Comparison of ENCODE assay signal across 20 cellular contexts in the genomic region with DNA sequence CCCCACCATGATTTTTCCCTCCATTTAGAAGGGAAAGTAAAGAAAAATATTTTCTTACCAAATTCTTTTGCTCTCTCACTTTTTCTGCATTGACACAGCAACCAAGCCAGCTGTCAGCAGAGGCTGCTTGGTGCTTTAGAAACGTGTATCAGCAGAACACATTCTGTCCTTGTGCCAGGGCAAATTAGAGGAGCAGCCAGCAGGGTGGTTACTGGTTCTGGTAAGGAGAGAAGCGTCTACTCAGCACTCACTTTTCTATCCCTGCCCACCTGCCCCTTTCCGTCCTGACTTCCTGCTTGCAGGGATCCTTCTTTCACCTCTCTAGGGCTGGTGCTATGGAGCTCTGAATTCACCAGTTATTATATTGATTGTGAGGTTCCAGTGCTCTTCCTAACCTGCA.
DNase-seq lines count a peak whose midpoint lies in the region; ATAC-seq and TF ChIP-seq lines count a peak whose summit lies in the region.
"Had no signal": no experiment of that assay in that cellular context is flagged by ENCODE, and none has a peak within 500 bp of the region (broad histone marks: within the 10 kb centered on the region; RNA-seq: fewer than 3 reads in every experiment).

No MANE protein-coding gene starts in this region.

- intact Hi-C loops in left ventricle myocardium inferior (cut with micrococcal nuclease) = no loop called here

- no peaks in the 10 kb centered on the region for H3K9me3 ChIP-seq in left ventricle myocardium inferior (replicated peaks)
- no peaks in the 10 kb centered on the region for H3K9me3 ChIP-seq in effector memory CD4-positive, alpha-beta T cell (ENCODE audit: control insufficient read depth, low read length)

- H3K27ac Mint-ChIP-seq in brain (peak overlapping the region in 3 of 5 experiments; percentile 23 to 44 (median 43)), osteocyte (ENCODE audit: unreplicated experiment) (peak overlapping the region; percentile 74)
- H3K27ac Mint-ChIP-seq: HFFc6 had no signal

- peak overlapping the region; percentile 77 for H3K27ac ChIP-seq in left ventricle myocardium inferior (replicated peaks)
- no peak overlapping the region for H3K27ac ChIP-seq in effector memory CD4-positive, alpha-beta T cell (ENCODE audit: insufficient read depth, low read length, poor library complexity, severe bottlenecking)
- H3K27ac ChIP-seq: SK-N-MC had no signal

- TF ChIP-seq CTCF in brain (conservative IDR thresholded peaks at IDR 0.05) (no peak), left ventricle myocardium inferior (IDR thresholded peaks at IDR 0.05; ENCODE audit: borderline replicate concordance) (peak; percentile 39), osteocyte (IDR thresholded peaks at IDR 0.05) (peak; percentile 37)

- peaks cover 27% of the 10 kb centered on the region for H3K4me1 Mint-ChIP-seq in brain
- peaks cover 19% of the 10 kb centered on the region for H3K4me1 Mint-ChIP-seq in osteocyte (ENCODE audit: unreplicated experiment)

- H3K27me3 Mint-ChIP-seq in brain = no peaks in the 10 kb centered on the region
- H3K27me3 Mint-ChIP-seq in osteocyte (ENCODE audit: unreplicated experiment) = no peaks in the 10 kb centered on the region

- H3K4me1 ChIP-seq in left ventricle myocardium inferior = peaks cover 10% of the 10 kb centered on the region
- H3K4me1 ChIP-seq in effector memory CD4-positive, alpha-beta T cell (ENCODE audit: control insufficient read depth, insufficient read depth, low read length, poor library complexity, severe bottlenecking) = no peaks in the 10 kb centered on the region

- peak overlapping the region; percentile 57 for H3K4me3 ChIP-seq in left ventricle myocardium inferior
- no peak overlapping the region for H3K4me3 ChIP-seq in effector memory CD4-positive, alpha-beta T cell (ENCODE audit: insufficient read depth, low read depth, low read length, poor library complexity, severe bottlenecking)
- H3K4me3 ChIP-seq: SK-N-MC had no signal

- H3K27me3 ChIP-seq in left ventricle myocardium inferior (ENCODE audit: low read depth) = no peaks in the 10 kb centered on the region
- no peaks in the 10 kb centered on the region for H3K27me3 ChIP-seq in effector memory CD4-positive, alpha-beta T cell (replicated peaks; ENCODE audit: control insufficient read depth, insufficient read depth, low read length, poor library complexity, severe bottlenecking)

- H3K36me3 Mint-ChIP-seq in brain (no peaks in the 10 kb centered on the region), osteocyte (ENCODE audit: unreplicated experiment) (no peaks in the 10 kb centered on the region)

- no peak for ATAC-seq in GM18909 (IDR thresholded peaks at IDR 0.05; ENCODE audit: poor library complexity, unreplicated experiment)

- DNase-seq in M059J (ENCODE audit: low read depth) (peak; percentile 13), left ventricle myocardium inferior (peak; percentile 35), osteocyte (ENCODE audit: extremely low spot score, unreplicated experiment) (no peak), kidney glomerular epithelial cell (lab: John Stamatoyannopoulos, UW) (no peak)
- no peak for DNase-seq in stimulated activated CD8-positive, alpha-beta memory T cell treated with anti-CD3 and anti-CD28 coated beads, Interleukin-4, amount 100 ng/mL, for 48 hours
- DNase-seq in effector memory CD4-positive, alpha-beta T cell = no peak
- DNase-seq: activated CD4-positive, alpha-beta T cell treated with anti-CD3 and anti-CD28 coated beads for 48 hours; activated CD8-positive, alpha-beta memory T cell treated with anti-CD3 and anti-CD28 coated beads, Interleukin-2, amount 50 U/mL, for 48 hours; activated gamma-delta T cell; amygdala; glutamatergic neuron; HFFc6; kidney; NCI-H187; occipital lobe; stimulated activated CD4-positive, alpha-beta T cell treated with anti-CD3 and anti-CD28 coated beads, Interleukin-2, amount 100 ng/mL, for 48 hours; T-helper 9 cell had no signal

- H3K4me3 Mint-ChIP-seq in brain = peak overlapping the region in 2 of 5 experiments; percentile 24 to 34
- no peak overlapping the region for H3K4me3 Mint-ChIP-seq in osteocyte (ENCODE audit: unreplicated experiment)
- H3K4me3 Mint-ChIP-seq: HFFc6 had no signal

- no peaks in the 10 kb centered on the region for H3K9me3 Mint-ChIP-seq in brain
- no peaks in the 10 kb centered on the region for H3K9me3 Mint-ChIP-seq in osteocyte (ENCODE audit: unreplicated experiment)

- no peaks in the 10 kb centered on the region for H3K36me3 ChIP-seq in left ventricle myocardium inferior
- no peaks in the 10 kb centered on the region for H3K36me3 ChIP-seq in effector memory CD4-positive, alpha-beta T cell (ENCODE audit: control insufficient read depth, insufficient read depth, low read length)

Comparison
In these comparisons a context has a peak if more than half of its experiments do, and no peak if none do; other contexts are left out.
1. DNase-seq: peak in M059J (single experiment) and left ventricle myocardium inferior (single experiment); none in osteocyte (single experiment), stimulated activated CD8-positive, alpha-beta memory T cell treated with anti-CD3 and anti-CD28 coated beads, Interleukin-4, amount 100 ng/mL, for 48 hours (single experiment), effector memory CD4-positive, alpha-beta T cell (0 of 3) and kidney glomerular epithelial cell (single experiment).
2. CTCF ChIP-seq: peak in left ventricle myocardium inferior (single experiment) and osteocyte (single experiment); none in brain (0 of 2).